ENCODE assay signal across 32 cellular contexts in genomic region chr11:119342362-119343130, GRCh38. TPM values are rescaled to one million over a fixed set of nuclear protein-coding genes. Genes with fewer than 3 reads are reported as not detected.
"Had no signal": no experiment of that assay in that cellular context is flagged by ENCODE, and none has a peak within 500 bp of the region (broad histone marks: within the 10 kb centered on the region; RNA-seq: fewer than 3 reads in every experiment).

No MANE protein-coding gene starts in this region.

- H3K4me3 ChIP-seq: ascending aorta, cardiac muscle cell, coronary artery, gastroesophageal sphincter, right atrium auricular region, smooth muscle cell, stomach, thyroid gland, upper lobe of right lung had no signal

- H3K27ac ChIP-seq: ascending aorta, cardiac muscle cell, upper lobe of right lung had no signal

- H3K27ac Mint-ChIP-seq: activated CD4-positive, alpha-beta memory T cell treated with anti-CD3 and anti-CD28 coated beads, Interleukin-2, amount 10 ng/mL, durations not matched to agents 7 days and 5 days; activated CD4-positive, alpha-beta T cell treated with anti-CD3 and anti-CD28 coated beads, Interleukin-2, amount 10 ng/mL, durations not matched to agents 7 days and 5 days; activated naive CD4-positive, alpha-beta T cell treated with anti-CD3 and anti-CD28 coated beads, Interleukin-2, amount 10 ng/mL, durations not matched to agents 7 days and 5 days; activated naive CD8-positive, alpha-beta T cell treated with anti-CD3 and anti-CD28 coated beads, Interleukin-2, amount 10 ng/mL, durations not matched to agents 7 days and 5 days; activated T-cell treated with anti-CD3 and anti-CD28 coated beads, Interleukin-2, amount 50 U/mL, for 24 hours; stimulated activated naive B cell treated with anti-CD40 and anti-IgM and Interleukin-4, amounts not matched to agents 10 μg/mL and 1 μg/mL and 100 μg/mL, for 72 hours; T-helper 1 cell treated with Interleukin-12 subunit alpha and Interleukin-12 subunit beta and Interleukin-4 antibody, amounts not matched to agents 30 μg/mL and 1 μg/mL, for 36 hours had no signal

- H3K9me3 Mint-ChIP-seq: activated CD4-positive, alpha-beta memory T cell treated with anti-CD3 and anti-CD28 coated beads, Interleukin-2, amount 10 ng/mL, durations not matched to agents 7 days and 5 days; activated CD4-positive, alpha-beta T cell treated with anti-CD3 and anti-CD28 coated beads, Interleukin-2, amount 10 ng/mL, durations not matched to agents 7 days and 5 days; activated naive CD4-positive, alpha-beta T cell treated with anti-CD3 and anti-CD28 coated beads, Interleukin-2, amount 10 ng/mL, durations not matched to agents 7 days and 5 days; activated naive CD8-positive, alpha-beta T cell treated with anti-CD3 and anti-CD28 coated beads, Interleukin-2, amount 10 ng/mL, durations not matched to agents 7 days and 5 days; activated T-cell treated with anti-CD3 and anti-CD28 coated beads, Interleukin-2, amount 50 U/mL, for 24 hours; stimulated activated naive B cell treated with anti-CD40 and anti-IgM and Interleukin-4, amounts not matched to agents 10 μg/mL and 1 μg/mL and 100 μg/mL, for 72 hours; T-helper 1 cell treated with Interleukin-12 subunit alpha and Interleukin-12 subunit beta and Interleukin-4 antibody, amounts not matched to agents 30 μg/mL and 1 μg/mL, for 36 hours had no signal

- H3K9me3 ChIP-seq: ascending aorta, gastroesophageal sphincter, right atrium auricular region, stomach, thyroid gland, upper lobe of right lung had no signal

- H3K4me2 ChIP-seq: smooth muscle cell had no signal

- H3K27me3 ChIP-seq: ascending aorta, gastroesophageal sphincter, right atrium auricular region, thyroid gland had no signal

- ATAC-seq: gastroesophageal sphincter, upper lobe of right lung had no signal

- H3K4me3 Mint-ChIP-seq: activated CD4-positive, alpha-beta memory T cell treated with anti-CD3 and anti-CD28 coated beads, Interleukin-2, amount 10 ng/mL, durations not matched to agents 7 days and 5 days; activated CD4-positive, alpha-beta T cell treated with anti-CD3 and anti-CD28 coated beads, Interleukin-2, amount 10 ng/mL, durations not matched to agents 7 days and 5 days; activated naive CD4-positive, alpha-beta T cell treated with anti-CD3 and anti-CD28 coated beads, Interleukin-2, amount 10 ng/mL, durations not matched to agents 7 days and 5 days; activated naive CD8-positive, alpha-beta T cell treated with anti-CD3 and anti-CD28 coated beads, Interleukin-2, amount 10 ng/mL, durations not matched to agents 7 days and 5 days; activated T-cell treated with anti-CD3 and anti-CD28 coated beads, Interleukin-2, amount 50 U/mL, for 24 hours; stimulated activated naive B cell treated with anti-CD40 and anti-IgM and Interleukin-4, amounts not matched to agents 10 μg/mL and 1 μg/mL and 100 μg/mL, for 72 hours; T-helper 1 cell treated with Interleukin-12 subunit alpha and Interleukin-12 subunit beta and Interleukin-4 antibody, amounts not matched to agents 30 μg/mL and 1 μg/mL, for 36 hours had no signal

- H3K36me3 ChIP-seq: ascending aorta, cardiac muscle cell, gastroesophageal sphincter, right atrium auricular region, stomach, thyroid gland, upper lobe of right lung had no signal

- DNase-seq: activated CD4-positive, alpha-beta memory T cell treated with anti-CD3 and anti-CD28 coated beads, Interleukin-2, amount 10 ng/mL, durations not matched to agents 7 days and 5 days; activated CD4-positive, alpha-beta T cell treated with anti-CD3 and anti-CD28 coated beads for 1 hour; activated CD4-positive, alpha-beta T cell treated with anti-CD3 and anti-CD28 coated beads, Interleukin-2, amount 10 ng/mL, durations not matched to agents 7 days and 5 days; activated CD8-positive, alpha-beta memory T cell treated with anti-CD3 and anti-CD28 coated beads, Interleukin-2, amount 50 U/mL, for 48 hours; activated gamma-delta T cell; activated naive CD4-positive, alpha-beta T cell treated with anti-CD3 and anti-CD28 coated beads, Interleukin-2, amount 10 ng/mL, durations not matched to agents 7 days and 5 days; activated naive CD8-positive, alpha-beta T cell treated with anti-CD3 and anti-CD28 coated beads, Interleukin-2, amount 10 ng/mL, durations not matched to agents 7 days and 5 days; activated T-cell treated with anti-CD3 and anti-CD28 coated beads, Interleukin-2, amount 50 U/mL, for 24 hours; cerebellar nuclear complex; dorsolateral prefrontal cortex; effector memory CD4-positive, alpha-beta T cell; hippocampal formation; occipital lobe; stimulated activated CD4-positive, alpha-beta T cell treated with anti-CD3 and anti-CD28 coated beads, Interleukin-15, amount 100 ng/mL, for 24 hours; stimulated activated CD4-positive, alpha-beta T cell treated with anti-CD3 and anti-CD28 coated beads, Interleukin-2, amount 100 ng/mL, for 24 hours; stimulated activated naive B cell treated with anti-CD40 and anti-IgM and Interleukin-4, amounts not matched to agents 10 μg/mL and 1 μg/mL and 100 μg/mL, for 72 hours; stomach; thyroid gland; upper lobe of right lung had no signal

- H3K36me3 Mint-ChIP-seq: brain had no signal

RNA-seq across cellular contexts. Expression of gene C1QTNF5, which starts 1.9 kb away (rescaled TPM):
- total RNA-seq: activated CD4-positive, alpha-beta memory T cell treated with anti-CD3 and anti-CD28 coated beads, Interleukin-2, amount 10 ng/mL, durations not matched to agents 7 days and 5 days; activated CD4-positive, alpha-beta T cell treated with anti-CD3 and anti-CD28 coated beads, Interleukin-2, amount 10 ng/mL, durations not matched to agents 7 days and 5 days; activated naive CD8-positive, alpha-beta T cell treated with anti-CD3 and anti-CD28 coated beads, Interleukin-2, amount 10 ng/mL, durations not matched to agents 7 days and 5 days had no signal

RNA-seq across cellular contexts. Expression of gene MFRP, which starts 4.0 kb away (rescaled TPM):
- total RNA-seq: activated CD4-positive, alpha-beta memory T cell treated with anti-CD3 and anti-CD28 coated beads, Interleukin-2, amount 10 ng/mL, durations not matched to agents 7 days and 5 days; activated CD4-positive, alpha-beta T cell treated with anti-CD3 and anti-CD28 coated beads, Interleukin-2, amount 10 ng/mL, durations not matched to agents 7 days and 5 days; activated naive CD8-positive, alpha-beta T cell treated with anti-CD3 and anti-CD28 coated beads, Interleukin-2, amount 10 ng/mL, durations not matched to agents 7 days and 5 days; ascending aorta; cardiac muscle cell; fibroblast of lung; fibroblast of villous mesenchyme; kidney epithelial cell; mucosa of gallbladder; occipital lobe; pulmonary artery endothelial cell; right atrium auricular region; smooth muscle cell; stomach; thyroid gland; upper lobe of right lung had no signal

RNA-seq across cellular contexts. Expression of gene USP2, which starts 38.9 kb away (rescaled TPM):
- total RNA-seq: ascending aorta had no signal
